12 cellular contexts compared by ENCODE assay signal in genomic region chr3:143668924-143669790, GRCh38.
DNase-seq lines count a peak whose midpoint lies in the region; ATAC-seq and TF ChIP-seq lines count a peak whose summit lies in the region.
"Had no signal": no experiment of that assay in that cellular context is flagged by ENCODE, and none has a peak within 500 bp of the region (broad histone marks: within the 10 kb centered on the region; RNA-seq: fewer than 3 reads in every experiment).

No MANE protein-coding gene starts in this region.

- no peaks in the 10 kb centered on the region for H3K27me3 ChIP-seq in BLaER1
- H3K27me3 ChIP-seq in Peyer's patch: no peaks in the 10 kb centered on the region
- no peaks in the 10 kb centered on the region for H3K27me3 ChIP-seq in psoas muscle (ENCODE audit: insufficient read depth in 3 of 3, low read length in 2 of 3)
- H3K27me3 ChIP-seq: thyroid gland had no signal

- no peaks in the 10 kb centered on the region; the same call in 1 of the 2 replicates for H3K9me3 Mint-ChIP-seq in HFFc6

- no peak overlapping the region for H3K4me3 ChIP-seq in BLaER1
- no peak overlapping the region for H3K4me3 ChIP-seq in Peyer's patch
- H3K4me3 ChIP-seq in psoas muscle: no peak overlapping the region
- H3K4me3 ChIP-seq: skin epidermis, thyroid gland had no signal

- TF ChIP-seq POLR2A in Peyer's patch (IDR thresholded peaks at IDR 0.05): no peak

- DNase-seq in GM19240 (ENCODE audit: insufficient read length, low spot score) (peak; percentile 23), Peyer's patch (peak in 2 of 3 donors; percentile 45 to 56), HFFc6 (no peak), GDM1 (lab: John Stamatoyannopoulos, UW) (no peak), psoas muscle (no peak)
- no peak for DNase-seq in stimulated activated CD8-positive, alpha-beta memory T cell treated with anti-CD3 and anti-CD28 coated beads, Interleukin-4, amount 100 ng/mL, for 48 hours
- DNase-seq: cerebellar nuclear complex, thyroid gland had no signal

- peak; percentile 95 for ATAC-seq in HG02938 (IDR thresholded peaks at IDR 0.05; ENCODE audit: unreplicated experiment)
- no peak for ATAC-seq in psoas muscle
- ATAC-seq: HCT116 had no signal

- no peak overlapping the region for H3K4me3 Mint-ChIP-seq in HFFc6

- H3K36me3 Mint-ChIP-seq in HFFc6 (ENCODE audit: low read depth): no peaks in the 10 kb centered on the region

- peaks cover 28% of the 10 kb centered on the region for H3K4me1 ChIP-seq in BLaER1
- H3K4me1 ChIP-seq in Peyer's patch: peaks cover 0 to 19% (median under 1%) of the 10 kb centered on the region in 4 donors
- no peaks in the 10 kb centered on the region for H3K4me1 ChIP-seq in psoas muscle
- H3K4me1 ChIP-seq: thyroid gland had no signal

- H3K9me3 ChIP-seq in BLaER1 (0 out of 2 replicates have a peak, but pooled peaks cover 4% of the 10 kb centered on the region), Peyer's patch (no peaks in the 10 kb centered on the region), psoas muscle (no peaks in the 10 kb centered on the region)
- H3K9me3 ChIP-seq: thyroid gland had no signal

- intact Hi-C loops in psoas muscle (cut with DNase I): no loop called here

- whole genome bisulfite sequencing in psoas muscle, 3 donors: 37 to 45% (median 38%) methylated on average over 5 of the region's 5 CpGs

- H3K9ac ChIP-seq in BLaER1: no peak overlapping the region

- peaks cover 1% of the 10 kb centered on the region for H3K27me3 Mint-ChIP-seq in HFFc6 (ENCODE audit: insufficient read depth)

- no peaks in the 10 kb centered on the region for H4K20me1 ChIP-seq in BLaER1

- H3K4me2 ChIP-seq in BLaER1: peak overlapping the region; percentile 49

- no peak overlapping the region for H3K27ac Mint-ChIP-seq in HFFc6

- H3K27ac ChIP-seq in BLaER1 (no peak overlapping the region), Peyer's patch (peak overlapping the region; percentile 27 to 87 (median 67)), psoas muscle (no peak overlapping the region)
- H3K27ac ChIP-seq: thyroid gland had no signal

- H3K36me3 ChIP-seq in BLaER1 (no peaks in the 10 kb centered on the region), Peyer's patch (no peaks in the 10 kb centered on the region), psoas muscle (ENCODE audit: insufficient read depth in 1 of 2, low read depth in 1 of 2) (no peaks in the 10 kb centered on the region)
- H3K36me3 ChIP-seq: thyroid gland had no signal

- no peak for TF ChIP-seq CTCF in Peyer's patch (IDR thresholded peaks at IDR 0.05)
- TF ChIP-seq CTCF in HFFc6 (IDR thresholded peaks at IDR 0.05): no peak
- no peak for TF ChIP-seq CTCF in psoas muscle (IDR thresholded peaks at IDR 0.05)

- H3K4me1 Mint-ChIP-seq in HFFc6 (ENCODE audit: low read depth): peaks cover 3% of the 10 kb centered on the region

Comparison
In these comparisons a context has a peak if more than half of its experiments do, and no peak if none do; other contexts are left out.
1. H3K27ac ChIP-seq: peak in Peyer's patch (4 of 4); none in BLaER1 (single experiment) and psoas muscle (single experiment).
2. DNase-seq: peak in GM19240 (single experiment) and Peyer's patch (2 of 3); none in HFFc6 (single experiment), GDM1 (single experiment), stimulated activated CD8-positive, alpha-beta memory T cell treated with anti-CD3 and anti-CD28 coated beads, Interleukin-4, amount 100 ng/mL, for 48 hours (single experiment) and psoas muscle (0 of 2).